ENCODE assay signal across 15 cellular contexts in genomic region chr20:37914367-37914671, GRCh38. TPM values are rescaled to one million over a fixed set of nuclear protein-coding genes. Genes with fewer than 3 reads are reported as not detected.
DNase-seq lines count a peak whose midpoint lies in the region; ATAC-seq, FAIRE-seq and TF ChIP-seq lines count a peak whose summit lies in the region.
"Had no signal": no experiment of that assay in that cellular context is flagged by ENCODE, and none has a peak within 500 bp of the region (broad histone marks: within the 10 kb centered on the region; RNA-seq: fewer than 3 reads in every experiment).

No MANE protein-coding gene starts in this region.

- no peak for FAIRE-seq in astrocyte (lab: Jason Lieb, UNC)
- FAIRE-seq: kidney, small intestine had no signal

- no peak for ATAC-seq in Right ventricle myocardium superior (ENCODE audit: poor library complexity)
- no peak for ATAC-seq in HG03565 (IDR thresholded peaks at IDR 0.05; ENCODE audit: unreplicated experiment)
- no peak for ATAC-seq in HG03354 (IDR thresholded peaks at IDR 0.05; ENCODE audit: poor library complexity, severe bottlenecking, unreplicated experiment)

- H3K27ac Mint-ChIP-seq in astrocyte (ENCODE audit: unreplicated experiment) (no peak overlapping the region), type B pancreatic cell (peak overlapping the region; percentile 26)

- no peaks in the 10 kb centered on the region for H3K36me3 Mint-ChIP-seq in astrocyte (ENCODE audit: low read depth, unreplicated experiment)
- H3K36me3 Mint-ChIP-seq in type B pancreatic cell, result no peaks in the 10 kb centered on the region
- H3K36me3 Mint-ChIP-seq: activated naive CD4-positive, alpha-beta T cell treated with anti-CD3 and anti-CD28 coated beads, Interleukin-2, amount 50 U/mL, for 24 hours had no signal

- peaks cover 11% of the 10 kb centered on the region for H3K27me3 Mint-ChIP-seq in astrocyte (ENCODE audit: low read depth, unreplicated experiment)
- H3K27me3 Mint-ChIP-seq in type B pancreatic cell, result peaks cover 52% of the 10 kb centered on the region

- H3K27ac ChIP-seq in right atrium auricular region (peak overlapping the region; percentile 68 to 74), astrocyte (ENCODE audit: low read depth, low read length) (no peak overlapping the region), mesodermal cell (ENCODE audit: low read depth, low read length, severe bottlenecking) (peak overlapping the region; percentile 74)

- H3K36me3 ChIP-seq in right atrium auricular region (no peaks in the 10 kb centered on the region), astrocyte (ENCODE audit: insufficient read depth, low read length) (no peaks in the 10 kb centered on the region), mesodermal cell (ENCODE audit: control insufficient read depth, insufficient read depth, low read length) (no peaks in the 10 kb centered on the region)

- peaks cover 14% of the 10 kb centered on the region for H3K4me1 Mint-ChIP-seq in astrocyte (ENCODE audit: low read depth, unreplicated experiment)
- H3K4me1 Mint-ChIP-seq in type B pancreatic cell (ENCODE audit: unreplicated experiment), result peaks cover 56% of the 10 kb centered on the region

- H4K20me1 ChIP-seq in astrocyte (ENCODE audit: insufficient read depth, low read length), result peaks cover 37% of the 10 kb centered on the region

- no peaks in the 10 kb centered on the region for H3K79me2 ChIP-seq in astrocyte (ENCODE audit: insufficient read depth, low read length)

- H3K27me3 ChIP-seq in right atrium auricular region, result no peaks in the 10 kb centered on the region
- peaks cover 46% of the 10 kb centered on the region for H3K27me3 ChIP-seq in astrocyte (ENCODE audit: insufficient read depth, low read length)

- no peak for TF ChIP-seq CTCF in right atrium auricular region (IDR thresholded peaks at IDR 0.05)
- no peak for TF ChIP-seq CTCF in astrocyte (IDR thresholded peaks at IDR 0.05; ENCODE audit: insufficient read depth, low read depth, low read length)
- TF ChIP-seq CTCF in type B pancreatic cell (conservative IDR thresholded peaks at IDR 0.05), result no peak

- WGBS in mesodermal cell (ENCODE audit: insufficient coverage in 2 of 2), 2 experiments, result 64 to 68% methylated on average over 2 to 4 of the region's 5 CpGs

- intact Hi-C loops in Right ventricle myocardium superior (cut with DNase I), result no loop called here

- H3K9ac ChIP-seq in astrocyte (ENCODE audit: low read length), result no peak overlapping the region

- H3K4me3 ChIP-seq in right atrium auricular region (no peak overlapping the region), astrocyte (ENCODE audit: insufficient read depth, low read depth, low read length) (no peak overlapping the region), mesodermal cell (ENCODE audit: extremely low read depth, insufficient read depth, low read length, poor library complexity, severe bottlenecking) (no peak overlapping the region)

- no peaks in the 10 kb centered on the region for H3K9me3 Mint-ChIP-seq in astrocyte (ENCODE audit: unreplicated experiment)
- H3K9me3 Mint-ChIP-seq in type B pancreatic cell, result no peaks in the 10 kb centered on the region
- H3K9me3 Mint-ChIP-seq: activated naive CD4-positive, alpha-beta T cell treated with anti-CD3 and anti-CD28 coated beads, Interleukin-2, amount 50 U/mL, for 24 hours had no signal

- DNase-seq in right atrium auricular region (ENCODE audit: low spot score), result no peak
- DNase-seq in Right ventricle myocardium superior, result no peak
- no peak for DNase-seq in astrocyte (ENCODE audit: low read depth)
- no peak for DNase-seq in type B pancreatic cell (ENCODE audit: extremely low spot score, unreplicated experiment)
- no peak for DNase-seq in stimulated activated CD4-positive, alpha-beta T cell treated with anti-CD3 and anti-CD28 coated beads, Interleukin-1b, Interleukin-23, amount 100 ng/mL, for 48 hours
- DNase-seq: activated CD4-positive, alpha-beta T cell treated with anti-CD3 and anti-CD28 coated beads, Interleukin-2, amount 50 U/mL, for 48 hours; dermis blood vessel endothelial cell; DMS153; kidney; small intestine; SW 1271 had no signal

- H3K4me1 ChIP-seq in right atrium auricular region, result peaks cover 0 to 59% of the 10 kb centered on the region in 2 donors
- H3K4me1 ChIP-seq in astrocyte (ENCODE audit: insufficient read depth, low read length), result peaks cover 7% of the 10 kb centered on the region
- peaks cover 26% of the 10 kb centered on the region for H3K4me1 ChIP-seq in mesodermal cell (ENCODE audit: control insufficient read depth, insufficient read depth, low read length, poor library complexity, severe bottlenecking)

- H3K4me2 ChIP-seq in astrocyte (ENCODE audit: low read length), result peak overlapping the region; percentile 64

- no peaks in the 10 kb centered on the region for H3K9me3 ChIP-seq in right atrium auricular region
- no peaks in the 10 kb centered on the region for H3K9me3 ChIP-seq in astrocyte (ENCODE audit: insufficient read depth, low read depth, low read length)
- H3K9me3 ChIP-seq in mesodermal cell (ENCODE audit: control insufficient read depth, low read length), result no peaks in the 10 kb centered on the region

- H3K4me3 Mint-ChIP-seq in astrocyte (ENCODE audit: unreplicated experiment) (no peak overlapping the region), type B pancreatic cell (peak overlapping the region; percentile 82)

- H2AFZ ChIP-seq in astrocyte (ENCODE audit: low read depth, low read length), result no peak overlapping the region

RNA-seq across cellular contexts. Expression of gene VSTM2L, which starts 11.4 kb away (rescaled TPM):
- total RNA-seq in right atrium auricular region (100 to 1,000 TPM in 1 of 2 donors, 10 to 100 TPM in 1; 97.4 to 303 TPM), Right ventricle myocardium superior (17.0 TPM), astrocyte (17.7 and 18.5 TPM in 2 replicates), type B pancreatic cell (ENCODE audit: low replicate concordance) (11.4 and 11.6 TPM in 2 replicates)
- 4.3 TPM for polyA plus RNA-seq in mesodermal cell (2013, experiment 1 of 2)
- 2.7 TPM for polyA plus RNA-seq in mesodermal cell (2013, experiment 2 of 2)
